ENCODE assay signal across 1 cellular context in genomic region chr19:14035706-14036105, GRCh38.
TF ChIP-seq lines count a peak whose summit lies in the region.

No MANE protein-coding gene starts in this region.

TF ChIP-seq in HEK293, 187 proteins besides CTCF, POLR2A, EP300 and RAD21:
- TF ChIP-seq ZNF513 (tag by site-specific recombination; IDR thresholded peaks at IDR 0.05) (peak; percentile 41; the same call in 1 of the 2 replicates), KLF9 (tag by site-specific recombination; IDR thresholded peaks at IDR 0.05; ENCODE audit: low read depth) (no peak), ZNF530 (tag by site-specific recombination; IDR thresholded peaks at IDR 0.05; ENCODE audit: low read depth) (no peak)
